ENCODE assay signal across 2 cellular contexts in the genomic region with DNA sequence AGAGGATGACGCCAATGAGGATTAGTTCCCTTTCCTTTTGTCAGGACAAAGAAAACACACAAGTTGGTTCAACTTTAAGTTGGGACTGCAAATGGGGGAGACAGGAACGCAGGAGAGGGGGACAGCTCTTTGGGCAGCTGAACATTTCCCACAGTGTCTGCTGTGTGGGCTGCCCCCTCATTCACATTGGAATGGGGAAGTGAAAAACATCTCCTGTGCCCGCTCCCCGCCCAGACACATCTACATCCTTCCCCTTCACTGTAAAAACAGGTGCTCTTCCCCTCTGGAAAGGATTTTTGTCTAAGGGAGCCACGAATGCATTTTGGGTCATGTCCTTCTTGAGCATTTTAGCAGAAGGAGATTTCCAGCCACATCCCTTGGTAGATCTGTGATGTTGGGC.
TF ChIP-seq lines count a peak whose summit lies in the region.

No MANE protein-coding gene starts in this region.

TF ChIP-seq in HepG2, 621 proteins besides CTCF, POLR2A, EP300 and RAD21 (continues in another document):
- TF ChIP-seq HDAC1 (CRISPR knock-in tag; IDR thresholded peaks at IDR 0.05): no peak
- TF ChIP-seq ATF7 (IDR thresholded peaks at IDR 0.05): no peak
- TF ChIP-seq ATF7 (CRISPR knock-in tag; IDR thresholded peaks at IDR 0.05): no peak
- no peak for TF ChIP-seq ZNF333 (CRISPR knock-in tag; IDR thresholded peaks at IDR 0.05; ENCODE audit: borderline replicate concordance)
- no peak for TF ChIP-seq ZBTB4 (CRISPR knock-in tag; IDR thresholded peaks at IDR 0.05; ENCODE audit: borderline replicate concordance)
- TF ChIP-seq KDM3A (CRISPR knock-in tag; IDR thresholded peaks at IDR 0.05; ENCODE audit: low read depth): no peak
- no peak for TF ChIP-seq FLYWCH1 (CRISPR knock-in tag; IDR thresholded peaks at IDR 0.05)
- no peak for TF ChIP-seq HNF1A (IDR thresholded peaks at IDR 0.05; ENCODE audit: low read depth)
- no peak for TF ChIP-seq HNF1A (CRISPR knock-in tag; IDR thresholded peaks at IDR 0.05; ENCODE audit: borderline replicate concordance)
- TF ChIP-seq RARA (CRISPR knock-in tag; IDR thresholded peaks at IDR 0.05): no peak
- TF ChIP-seq, protein P1, sequence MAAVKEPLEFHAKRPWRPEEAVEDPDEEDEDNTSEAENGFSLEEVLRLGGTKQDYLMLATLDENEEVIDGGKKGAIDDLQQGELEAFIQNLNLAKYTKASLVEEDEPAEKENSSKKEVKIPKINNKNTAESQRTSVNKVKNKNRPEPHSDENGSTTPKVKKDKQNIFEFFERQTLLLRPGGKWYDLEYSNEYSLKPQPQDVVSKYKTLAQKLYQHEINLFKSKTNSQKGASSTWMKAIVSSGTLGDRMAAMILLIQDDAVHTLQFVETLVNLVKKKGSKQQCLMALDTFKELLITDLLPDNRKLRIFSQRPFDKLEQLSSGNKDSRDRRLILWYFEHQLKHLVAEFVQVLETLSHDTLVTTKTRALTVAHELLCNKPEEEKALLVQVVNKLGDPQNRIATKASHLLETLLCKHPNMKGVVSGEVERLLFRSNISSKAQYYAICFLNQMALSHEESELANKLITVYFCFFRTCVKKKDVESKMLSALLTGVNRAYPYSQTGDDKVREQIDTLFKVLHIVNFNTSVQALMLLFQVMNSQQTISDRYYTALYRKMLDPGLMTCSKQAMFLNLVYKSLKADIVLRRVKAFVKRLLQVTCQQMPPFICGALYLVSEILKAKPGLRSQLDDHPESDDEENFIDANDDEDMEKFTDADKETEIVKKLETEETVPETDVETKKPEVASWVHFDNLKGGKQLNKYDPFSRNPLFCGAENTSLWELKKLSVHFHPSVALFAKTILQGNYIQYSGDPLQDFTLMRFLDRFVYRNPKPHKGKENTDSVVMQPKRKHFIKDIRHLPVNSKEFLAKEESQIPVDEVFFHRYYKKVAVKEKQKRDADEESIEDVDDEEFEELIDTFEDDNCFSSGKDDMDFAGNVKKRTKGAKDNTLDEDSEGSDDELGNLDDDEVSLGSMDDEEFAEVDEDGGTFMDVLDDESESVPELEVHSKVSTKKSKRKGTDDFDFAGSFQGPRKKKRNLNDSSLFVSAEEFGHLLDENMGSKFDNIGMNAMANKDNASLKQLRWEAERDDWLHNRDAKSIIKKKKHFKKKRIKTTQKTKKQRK (IDR thresholded peaks at IDR 0.05; ENCODE audit: low read length): no peak

TF ChIP-seq in GM12878, 131 proteins besides CTCF, POLR2A, EP300 and RAD21:
- TF ChIP-seq, protein P2, sequence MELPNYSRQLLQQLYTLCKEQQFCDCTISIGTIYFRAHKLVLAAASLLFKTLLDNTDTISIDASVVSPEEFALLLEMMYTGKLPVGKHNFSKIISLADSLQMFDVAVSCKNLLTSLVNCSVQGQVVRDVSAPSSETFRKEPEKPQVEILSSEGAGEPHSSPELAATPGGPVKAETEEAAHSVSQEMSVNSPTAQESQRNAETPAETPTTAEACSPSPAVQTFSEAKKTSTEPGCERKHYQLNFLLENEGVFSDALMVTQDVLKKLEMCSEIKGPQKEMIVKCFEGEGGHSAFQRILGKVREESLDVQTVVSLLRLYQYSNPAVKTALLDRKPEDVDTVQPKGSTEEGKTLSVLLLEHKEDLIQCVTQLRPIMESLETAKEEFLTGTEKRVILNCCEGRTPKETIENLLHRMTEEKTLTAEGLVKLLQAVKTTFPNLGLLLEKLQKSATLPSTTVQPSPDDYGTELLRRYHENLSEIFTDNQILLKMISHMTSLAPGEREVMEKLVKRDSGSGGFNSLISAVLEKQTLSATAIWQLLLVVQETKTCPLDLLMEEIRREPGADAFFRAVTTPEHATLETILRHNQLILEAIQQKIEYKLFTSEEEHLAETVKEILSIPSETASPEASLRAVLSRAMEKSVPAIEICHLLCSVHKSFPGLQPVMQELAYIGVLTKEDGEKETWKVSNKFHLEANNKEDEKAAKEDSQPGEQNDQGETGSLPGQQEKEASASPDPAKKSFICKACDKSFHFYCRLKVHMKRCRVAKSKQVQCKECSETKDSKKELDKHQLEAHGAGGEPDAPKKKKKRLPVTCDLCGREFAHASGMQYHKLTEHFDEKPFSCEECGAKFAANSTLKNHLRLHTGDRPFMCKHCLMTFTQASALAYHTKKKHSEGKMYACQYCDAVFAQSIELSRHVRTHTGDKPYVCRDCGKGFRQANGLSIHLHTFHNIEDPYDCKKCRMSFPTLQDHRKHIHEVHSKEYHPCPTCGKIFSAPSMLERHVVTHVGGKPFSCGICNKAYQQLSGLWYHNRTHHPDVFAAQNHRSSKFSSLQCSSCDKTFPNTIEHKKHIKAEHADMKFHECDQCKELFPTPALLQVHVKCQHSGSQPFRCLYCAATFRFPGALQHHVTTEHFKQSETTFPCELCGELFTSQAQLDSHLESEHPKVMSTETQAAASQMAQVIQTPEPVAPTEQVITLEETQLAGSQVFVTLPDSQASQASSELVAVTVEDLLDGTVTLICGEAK (IDR thresholded peaks at IDR 0.05; ENCODE audit: borderline replicate concordance): no peak
- TF ChIP-seq SPI1 (IDR thresholded peaks at IDR 0.05; ENCODE audit: borderline replicate concordance, insufficient read depth, low read depth, low read length) (peak; percentile 90), MEF2B (IDR thresholded peaks at IDR 0.05; ENCODE audit: partially characterized antibody, poor library complexity, severe bottlenecking) (no peak), EED (IDR thresholded peaks at IDR 0.05; ENCODE audit: low read depth) (peak; percentile 81), IKZF2 (IDR thresholded peaks at IDR 0.05) (peak; percentile 68 to 78), RB1 (IDR thresholded peaks at IDR 0.05; ENCODE audit: borderline replicate concordance) (no peak), GATAD2B (conservative IDR thresholded peaks at IDR 0.05; ENCODE audit: low read depth) (0 out of 2 replicates have a peak, but pooled peaks have one; percentile 29), DPF2 (IDR thresholded peaks at IDR 0.05) (0 out of 2 replicates have a peak, but pooled peaks have one; percentile 18), TARDBP (IDR thresholded peaks at IDR 0.05; ENCODE audit: borderline replicate concordance) (no peak), IKZF1 (conservative IDR thresholded peaks at IDR 0.05) (peak; percentile 61)
